19 cellular contexts compared by ENCODE assay signal in the genomic region with DNA sequence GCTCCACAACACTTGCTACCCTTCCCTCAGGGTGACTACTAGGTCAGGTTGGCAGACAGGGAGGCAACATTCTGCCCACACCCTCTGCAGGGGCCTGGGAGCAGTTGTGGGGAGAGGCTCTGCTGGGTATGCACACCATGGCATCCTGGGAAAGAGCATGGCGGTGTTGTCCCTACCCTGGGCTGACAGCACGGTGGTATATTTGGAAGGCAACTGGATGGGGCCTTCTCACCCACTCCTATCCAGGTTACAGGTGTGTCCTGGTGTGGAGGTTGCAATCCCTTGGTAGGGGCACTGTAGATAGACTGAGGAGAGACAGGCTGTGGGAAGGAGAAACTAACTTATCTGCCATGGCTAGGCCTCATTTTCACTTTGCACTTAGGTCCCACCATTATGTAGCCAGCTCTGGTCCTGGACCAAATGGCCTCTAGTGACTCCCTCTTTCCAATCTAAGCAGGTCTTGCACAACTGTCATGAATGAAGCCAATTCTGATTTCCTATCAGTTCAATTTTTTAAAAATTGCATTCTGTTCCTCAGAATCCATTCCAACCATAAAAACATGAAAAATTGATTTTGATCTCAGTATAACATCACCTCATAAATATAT. TPM values are rescaled to one million over a fixed set of nuclear protein-coding genes. Genes with fewer than 3 reads are reported as not detected.
DNase-seq lines count a peak whose midpoint lies in the region; ATAC-seq and TF ChIP-seq lines count a peak whose summit lies in the region.
"Had no signal": no experiment of that assay in that cellular context is flagged by ENCODE, and none has a peak within 500 bp of the region (broad histone marks: within the 10 kb centered on the region; RNA-seq: fewer than 3 reads in every experiment).

No MANE protein-coding gene starts in this region.

- H3K9me3 Mint-ChIP-seq in activated CD4-positive, alpha-beta T cell treated with anti-CD3 and anti-CD28 coated beads, Interleukin-2, amount 10 ng/mL, durations not matched to agents 24 days and 14 days = peaks cover 14% of the 10 kb centered on the region
- peaks cover 0 to 6% of the 10 kb centered on the region in 2 donors for H3K9me3 Mint-ChIP-seq in stimulated activated naive B cell treated with anti-CD40 and anti-IgM and Interleukin-4, amounts not matched to agents 10 μg/mL and 1 μg/mL and 100 μg/mL, for 72 hours
- H3K9me3 Mint-ChIP-seq in activated T-cell treated with anti-CD3 and anti-CD28 coated beads, Interleukin-2, amount 50 U/mL, for 24 hours = peaks cover 3% of the 10 kb centered on the region

- H3K4me3 Mint-ChIP-seq in activated CD4-positive, alpha-beta T cell treated with anti-CD3 and anti-CD28 coated beads, Interleukin-2, amount 10 ng/mL, durations not matched to agents 24 days and 14 days = no peak overlapping the region
- peak overlapping the region in 1 of 2 donors; percentile 36 for H3K4me3 Mint-ChIP-seq in stimulated activated naive B cell treated with anti-CD40 and anti-IgM and Interleukin-4, amounts not matched to agents 10 μg/mL and 1 μg/mL and 100 μg/mL, for 72 hours
- no peak overlapping the region for H3K4me3 Mint-ChIP-seq in activated T-cell treated with anti-CD3 and anti-CD28 coated beads, Interleukin-2, amount 50 U/mL, for 24 hours
- H3K4me3 Mint-ChIP-seq: type B pancreatic cell had no signal

- peak overlapping the region; percentile 86 for H3K27ac ChIP-seq in RWPE2 (ENCODE audit: poor library complexity, severe bottlenecking)
- H3K27ac ChIP-seq: left ventricle myocardium inferior, SK-N-MC, VCaP had no signal

- intact Hi-C loops in activated CD4-positive, alpha-beta T cell treated with anti-CD3 and anti-CD28 coated beads, Interleukin-2, amount 10 ng/mL, durations not matched to agents 24 days and 14 days (cut with micrococcal nuclease) = loop anchor here (10.0 kb wide), 1 partner anchor 850 kb away; no protein-coding TSS in a partner anchor

- no peaks in the 10 kb centered on the region for H3K27me3 ChIP-seq in RWPE2 (ENCODE audit: insufficient read depth, poor library complexity, severe bottlenecking)

- peaks cover 1% of the 10 kb centered on the region for H3K27me3 Mint-ChIP-seq in activated CD4-positive, alpha-beta T cell treated with anti-CD3 and anti-CD28 coated beads, Interleukin-2, amount 10 ng/mL, durations not matched to agents 24 days and 14 days
- H3K27me3 Mint-ChIP-seq in stimulated activated naive B cell treated with anti-CD40 and anti-IgM and Interleukin-4, amounts not matched to agents 10 μg/mL and 1 μg/mL and 100 μg/mL, for 72 hours = no peaks in the 10 kb centered on the region
- H3K27me3 Mint-ChIP-seq in activated T-cell treated with anti-CD3 and anti-CD28 coated beads, Interleukin-2, amount 50 U/mL, for 24 hours = no peaks in the 10 kb centered on the region
- H3K27me3 Mint-ChIP-seq: natural killer cell treated with Interleukin-12 subunit alpha and Interleukin-12 subunit beta and Interleukin-15 and Interleukin-18, amount 100 ng/mL, for 72 hours had no signal

- H3K4me3 ChIP-seq in RWPE2 (ENCODE audit: severe bottlenecking) = no peak overlapping the region
- H3K4me3 ChIP-seq: left ventricle myocardium inferior, SK-N-MC had no signal

- peaks cover 67% of the 10 kb centered on the region for H3K4me1 Mint-ChIP-seq in activated CD4-positive, alpha-beta T cell treated with anti-CD3 and anti-CD28 coated beads, Interleukin-2, amount 10 ng/mL, durations not matched to agents 24 days and 14 days
- H3K4me1 Mint-ChIP-seq in stimulated activated naive B cell treated with anti-CD40 and anti-IgM and Interleukin-4, amounts not matched to agents 10 μg/mL and 1 μg/mL and 100 μg/mL, for 72 hours = peaks cover 62 to 85% of the 10 kb centered on the region in 2 donors
- H3K4me1 Mint-ChIP-seq in activated T-cell treated with anti-CD3 and anti-CD28 coated beads, Interleukin-2, amount 50 U/mL, for 24 hours (ENCODE audit: low read depth) = peaks cover 90% of the 10 kb centered on the region

- no peak for ATAC-seq in RWPE2 (ENCODE audit: low read depth)
- ATAC-seq in left lobe of liver = peak; percentile 51
- ATAC-seq in stimulated activated naive B cell treated with anti-CD40 and anti-IgM and Interleukin-4, amounts not matched to agents 10 μg/mL and 1 μg/mL and 100 μg/mL, for 72 hours (replicated peaks) = no peak
- ATAC-seq: natural killer cell treated with Interleukin-12 subunit alpha and Interleukin-12 subunit beta and Interleukin-15 and Interleukin-18, amount 100 ng/mL, for 72 hours had no signal

- no peaks in the 10 kb centered on the region for H3K36me3 ChIP-seq in RWPE2 (ENCODE audit: low read depth)
- H3K36me3 ChIP-seq: left ventricle myocardium inferior had no signal

- peaks cover 3% of the 10 kb centered on the region for H3K36me3 Mint-ChIP-seq in activated CD4-positive, alpha-beta T cell treated with anti-CD3 and anti-CD28 coated beads, Interleukin-2, amount 10 ng/mL, durations not matched to agents 24 days and 14 days (ENCODE audit: low read depth)
- H3K36me3 Mint-ChIP-seq in stimulated activated naive B cell treated with anti-CD40 and anti-IgM and Interleukin-4, amounts not matched to agents 10 μg/mL and 1 μg/mL and 100 μg/mL, for 72 hours = peaks cover 0 to 3% of the 10 kb centered on the region in 2 donors
- H3K36me3 Mint-ChIP-seq in activated T-cell treated with anti-CD3 and anti-CD28 coated beads, Interleukin-2, amount 50 U/mL, for 24 hours (ENCODE audit: low read depth) = no peaks in the 10 kb centered on the region
- H3K36me3 Mint-ChIP-seq: natural killer cell treated with Interleukin-12 subunit alpha and Interleukin-12 subunit beta and Interleukin-15 and Interleukin-18, amount 100 ng/mL, for 72 hours had no signal

- peak overlapping the region; percentile 86 for H3K27ac Mint-ChIP-seq in activated CD4-positive, alpha-beta T cell treated with anti-CD3 and anti-CD28 coated beads, Interleukin-2, amount 10 ng/mL, durations not matched to agents 24 days and 14 days
- H3K27ac Mint-ChIP-seq in stimulated activated naive B cell treated with anti-CD40 and anti-IgM and Interleukin-4, amounts not matched to agents 10 μg/mL and 1 μg/mL and 100 μg/mL, for 72 hours = peak overlapping the region; percentile 98
- no peak overlapping the region for H3K27ac Mint-ChIP-seq in activated T-cell treated with anti-CD3 and anti-CD28 coated beads, Interleukin-2, amount 50 U/mL, for 24 hours
- H3K27ac Mint-ChIP-seq: type B pancreatic cell had no signal

- TF ChIP-seq CTCF in RWPE2 (IDR thresholded peaks at IDR 0.05; ENCODE audit: poor library complexity, severe bottlenecking) = no peak

- H3K4me1 ChIP-seq in RWPE2 (ENCODE audit: insufficient read depth, poor library complexity, severe bottlenecking) = peaks cover 36% of the 10 kb centered on the region

- peak; percentile 58 for DNase-seq in activated CD4-positive, alpha-beta T cell treated with anti-CD3 and anti-CD28 coated beads, Interleukin-2, amount 10 ng/mL, durations not matched to agents 24 days and 14 days
- no peak for DNase-seq in activated CD4-positive, alpha-beta T cell treated with anti-CD3 and anti-CD28 coated beads for 48 hours
- DNase-seq in RWPE2 (ENCODE audit: low spot score) (no peak), left lobe of liver (ENCODE audit: low spot score) (no peak), inferior parietal cortex (ENCODE audit: extremely low spot score) (no peak), Ammon's horn (ENCODE audit: low spot score) (no peak)
- DNase-seq in stimulated activated naive B cell treated with anti-CD40 and anti-IgM and Interleukin-4, amounts not matched to agents 10 μg/mL and 1 μg/mL and 100 μg/mL, for 72 hours = no peak
- DNase-seq in activated T-cell treated with anti-CD3 and anti-CD28 coated beads, Interleukin-2, amount 50 U/mL, for 24 hours = no peak
- DNase-seq: 8988T; effector CD8-positive, alpha-beta T cell; EL; Kasumi-1; left ventricle myocardium inferior; NCI-H1417 treated with DMSO at 0.1 percent for 48 hours; stimulated activated CD4-positive, alpha-beta T cell treated with anti-CD3 and anti-CD28 coated beads, Interleukin-1b, Interleukin-23, amount 100 ng/mL, for 48 hours had no signal

- no peaks in the 10 kb centered on the region for H3K9me3 ChIP-seq in RWPE2 (ENCODE audit: severe bottlenecking)
- H3K9me3 ChIP-seq: left ventricle myocardium inferior had no signal

RNA-seq across cellular contexts. Expression of a gene that starts 54.0 kb away (rescaled TPM):
- 488 and 489 TPM in 2 replicates for total RNA-seq in activated CD4-positive, alpha-beta T cell treated with anti-CD3 and anti-CD28 coated beads, Interleukin-2, amount 10 ng/mL, durations not matched to agents 24 days and 14 days
- 11.7 TPM for total RNA-seq in left lobe of liver

Comparison
In these comparisons a context has a peak if more than half of its experiments do, and no peak if none do; other contexts are left out.
1. RNA of a gene that starts 54.0 kb away (total RNA-seq): 488 to 489 TPM in activated CD4-positive, alpha-beta T cell treated with anti-CD3 and anti-CD28 coated beads, Interleukin-2, amount 10 ng/mL, durations not matched to agents 24 days and 14 days; 11.7 TPM in left lobe of liver (single experiment); every median in the first group is over 10 times any median in the second.